ENCODE assay signal across 8 cellular contexts in genomic region chr5:10249948-10250803, GRCh38. TPM values are rescaled to one million over a fixed set of nuclear protein-coding genes. Genes with fewer than 3 reads are reported as not detected.
DNase-seq lines count a peak whose midpoint lies in the region; ATAC-seq and TF ChIP-seq lines count a peak whose summit lies in the region.

CCT5 (plus strand) TSS chr5:10250280; CDS start chr5:10250341, 61 bp downstream.

- H3K36me3 Mint-ChIP-seq in dendritic cell treated with granulocyte-macrophage colony-stimulating factor and Interleukin-4, amounts not matched to agents 40 ng/mL and 50 ng/mL, for 4 days (ENCODE audit: low read depth) = peaks cover 38% of the 10 kb centered on the region

- peak within 1 kb of the TSS; percentile 83 to 95 (median 93) for H3K4me2 ChIP-seq in BLaER1 treated with 17β-estradiol and CSF1 and Interleukin-3, amounts not matched to agents 10 nM and 100 nM

- intact Hi-C loops in dendritic cell treated with granulocyte-macrophage colony-stimulating factor and Interleukin-4, amounts not matched to agents 40 ng/mL and 50 ng/mL, for 4 days (cut with micrococcal nuclease) = loop anchor here (5.0 kb wide), 1 partner anchor 107 kb away; no protein-coding TSS in a partner anchor
- intact Hi-C loops in left lung (cut with DNase I) = no loop called here

- DNase-seq in NCI-H748 (lab: John Stamatoyannopoulos, UW; ENCODE audit: unreplicated experiment) (peak; percentile 100), left lung (peak; percentile 94 to 95)
- peak; percentile 76 to 88 for DNase-seq in activated CD4-positive, alpha-beta T cell treated with anti-CD3 and anti-CD28 coated beads, Interleukin-2, amount 50 U/mL, for 24 hours (ENCODE audit: low read depth in 1 of 2, low spot score in 1 of 2)
- peak; percentile 80 for DNase-seq in stimulated activated CD4-positive, alpha-beta T cell treated with anti-CD3 and anti-CD28 coated beads, Interleukin-2, amount 100 ng/mL, for 48 hours

- peak within 1 kb of the TSS; percentile 98 for H3K27ac Mint-ChIP-seq in dendritic cell treated with granulocyte-macrophage colony-stimulating factor and Interleukin-4, amounts not matched to agents 40 ng/mL and 50 ng/mL, for 4 days

- H3K9me3 Mint-ChIP-seq in dendritic cell treated with granulocyte-macrophage colony-stimulating factor and Interleukin-4, amounts not matched to agents 40 ng/mL and 50 ng/mL, for 4 days = no peaks in the 10 kb centered on the region

- H3K36me3 ChIP-seq in BLaER1 treated with 17β-estradiol and CSF1 and Interleukin-3, amounts not matched to agents 10 nM and 100 nM = peaks cover 27 to 45% (median 39%) of the 10 kb centered on the region in 11 experiments
- peaks cover 0 to 17% of the 10 kb centered on the region in 2 donors for H3K36me3 ChIP-seq in left lung

- H3K4me1 ChIP-seq in BLaER1 treated with 17β-estradiol and CSF1 and Interleukin-3, amounts not matched to agents 10 nM and 100 nM = peaks cover 37 to 44% (median 39%) of the 10 kb centered on the region in 10 experiments
- peaks cover 18 to 42% of the 10 kb centered on the region in 2 donors for H3K4me1 ChIP-seq in left lung

- no peaks in the 10 kb centered on the region for H3K27me3 ChIP-seq in BLaER1 treated with 17β-estradiol and CSF1 and Interleukin-3, amounts not matched to agents 10 nM and 100 nM
- H3K27me3 ChIP-seq in left lung = no peaks in the 10 kb centered on the region

- peak within 1 kb of the TSS; percentile 89 to 98 (median 94) for H3K4me3 ChIP-seq in BLaER1 treated with 17β-estradiol and CSF1 and Interleukin-3, amounts not matched to agents 10 nM and 100 nM
- peak within 1 kb of the TSS; percentile 83 to 92 for H3K4me3 ChIP-seq in left lung

- H3K27ac ChIP-seq in BLaER1 treated with 17β-estradiol and CSF1 and Interleukin-3, amounts not matched to agents 10 nM and 100 nM = peak within 1 kb of the TSS; percentile 93 to 100 (median 99)
- peak within 1 kb of the TSS; percentile 96 to 98 for H3K27ac ChIP-seq in left lung

- peak; percentile 72 for ATAC-seq in GM19351 (IDR thresholded peaks at IDR 0.05; ENCODE audit: unreplicated experiment)
- ATAC-seq in HG03521 (IDR thresholded peaks at IDR 0.05; ENCODE audit: unreplicated experiment) = peak; percentile 71
- peak; percentile 90 for ATAC-seq in left lung

- H3K9ac ChIP-seq in BLaER1 treated with 17β-estradiol and CSF1 and Interleukin-3, amounts not matched to agents 10 nM and 100 nM = peak within 1 kb of the TSS; percentile 92 to 100 (median 97)

- H3K27me3 Mint-ChIP-seq in dendritic cell treated with granulocyte-macrophage colony-stimulating factor and Interleukin-4, amounts not matched to agents 40 ng/mL and 50 ng/mL, for 4 days = no peaks in the 10 kb centered on the region

- peaks cover 0 to 4% (median 0%) of the 10 kb centered on the region in 11 experiments; a peak in 3 of 22 replicates for H3K9me3 ChIP-seq in BLaER1 treated with 17β-estradiol and CSF1 and Interleukin-3, amounts not matched to agents 10 nM and 100 nM (replicated peaks in 1 of 11)
- no peaks in the 10 kb centered on the region for H3K9me3 ChIP-seq in left lung

- H3K4me3 Mint-ChIP-seq in dendritic cell treated with granulocyte-macrophage colony-stimulating factor and Interleukin-4, amounts not matched to agents 40 ng/mL and 50 ng/mL, for 4 days = peak within 1 kb of the TSS; percentile 93

- peak in 1 of 2 donors; percentile 27 for TF ChIP-seq CTCF in left lung (IDR thresholded peaks at IDR 0.05)

- peaks cover 40 to 45% (median 42%) of the 10 kb centered on the region in 11 experiments for H4K20me1 ChIP-seq in BLaER1 treated with 17β-estradiol and CSF1 and Interleukin-3, amounts not matched to agents 10 nM and 100 nM

- H3K4me1 Mint-ChIP-seq in dendritic cell treated with granulocyte-macrophage colony-stimulating factor and Interleukin-4, amounts not matched to agents 40 ng/mL and 50 ng/mL, for 4 days (ENCODE audit: low read depth) = peaks cover 38% of the 10 kb centered on the region

RNA-seq across cellular contexts. Expression of gene CCT5, which starts in this region (rescaled TPM):
- total RNA-seq in left lung = 100 to 1,000 TPM; 127 to 219 TPM

Comparison
In these comparisons a context has a peak if more than half of its experiments do, and no peak if none do; other contexts are left out.
1. Peak in every context shown above with its lines: DNase-seq, ATAC-seq, H3K4me3 ChIP-seq and H3K27ac ChIP-seq.